ENCODE assay signal across 8 cellular contexts in genomic region chr1:148037850-148038461, GRCh38.
DNase-seq lines count a peak whose midpoint lies in the region; ATAC-seq, FAIRE-seq and TF ChIP-seq lines count a peak whose summit lies in the region.
"Not testable (repeated sequence)": the region's sequence is repeated elsewhere in the genome, so short reads cannot be mapped to it uniquely, and the experiment has no call there.

No MANE protein-coding gene starts in this region.

- not testable (repeated sequence) for H4K20me1 ChIP-seq in GM23248 (ENCODE audit: insufficient read depth); GM12878 (ENCODE audit: control insufficient read depth, insufficient read depth)

- not testable (repeated sequence) for H3K27me3 ChIP-seq in GM23248 (replicated peaks; ENCODE audit: insufficient read depth); GM12878 (replicated peaks in 1 of 2; ENCODE audit: control insufficient read depth in 2 of 2, insufficient read depth in 2 of 2, low read length in 1 of 2); thymus (ENCODE audit: control insufficient read depth, insufficient read depth)
- peaks cover 23% of the 10 kb centered on the region for H3K27me3 ChIP-seq in gastroesophageal sphincter

- H3K4me2 ChIP-seq in GM23248 (ENCODE audit: unreplicated experiment): peak overlapping the region; percentile 49
- H3K4me2 ChIP-seq in GM12878 (ENCODE audit: control insufficient read depth, insufficient read depth): peak overlapping the region; percentile 31; the same call in 1 of the 2 replicates

- not testable (repeated sequence) for TF ChIP-seq RAD21 in GM12878 (IDR thresholded peaks at IDR 0.05; ENCODE audit: insufficient read depth, low read depth, low read length)

- peak overlapping the region; percentile 97 for H3K27ac Mint-ChIP-seq in T-helper 2 cell treated with Interferon-gamma antibody and Interleukin-4, amounts not matched to agents 5 μg/mL and 100 μg/mL, for 36 hours
- H3K27ac Mint-ChIP-seq in nephron progenitor cell: peak overlapping the region; percentile 100

- peak; percentile 22 for ATAC-seq in GM18498 (IDR thresholded peaks at IDR 0.05; ENCODE audit: unreplicated experiment)
- ATAC-seq in HG03432 (IDR thresholded peaks at IDR 0.05; ENCODE audit: unreplicated experiment): peak; percentile 2
- peak; percentile 34 for ATAC-seq in GM12878
- peak; percentile 1 for ATAC-seq in gastroesophageal sphincter

- not testable (repeated sequence) for H3K36me3 ChIP-seq in GM23248 (ENCODE audit: low read depth); GM12878 (ENCODE audit: control insufficient read depth in 2 of 2, insufficient read depth in 2 of 2, low read length in 1 of 2); gastroesophageal sphincter; thymus (ENCODE audit: control insufficient read depth, insufficient read depth)

- H2AFZ ChIP-seq in GM23248: 0 out of 2 replicates have a peak overlapping the region, but pooled peaks have one; percentile 80
- not testable (repeated sequence) for H2AFZ ChIP-seq in GM12878 (ENCODE audit: control insufficient read depth, low read depth, low read length)

- BruUV-seq in GM12878 (replicated peaks; lab: Mats Ljungman, UMichigan): not testable (repeated sequence)

- not testable (repeated sequence) for FAIRE-seq in GM12878 (lab: Jason Lieb, UNC)

- not testable (repeated sequence) for H3K79me2 ChIP-seq in GM23248 (ENCODE audit: insufficient read depth); GM12878 (ENCODE audit: control insufficient read depth, insufficient read depth, low read length)

- RAD21 ChIA-PET in GM12878 (lab: Charles Lee; ENCODE audit: unreplicated experiment): not testable (repeated sequence)

- CTCF ChIA-PET in GM12878 (lab: Yijun Ruan, JAX): not testable (repeated sequence)

- intact Hi-C loops in GM12878 (cut with micrococcal nuclease; ENCODE audit: unreplicated experiment): not testable (repeated sequence)

- H3K4me3 Mint-ChIP-seq in T-helper 2 cell treated with Interferon-gamma antibody and Interleukin-4, amounts not matched to agents 5 μg/mL and 100 μg/mL, for 36 hours: peak overlapping the region; percentile 77
- peak overlapping the region; percentile 85 for H3K4me3 Mint-ChIP-seq in nephron progenitor cell

- not testable (repeated sequence) for H3K4me1 Mint-ChIP-seq in T-helper 2 cell treated with Interferon-gamma antibody and Interleukin-4, amounts not matched to agents 5 μg/mL and 100 μg/mL, for 36 hours (ENCODE audit: low read depth); nephron progenitor cell

- TF ChIP-seq CTCF in GM12878 (IDR thresholded peaks at IDR 0.05 in 2 of 3, conservative IDR thresholded peaks at IDR 0.05 in 1 of 3; ENCODE audit: control insufficient read depth in 2 of 3, extremely low read depth in 1 of 3, insufficient read depth in 1 of 3, low read depth in 3 of 3, low read length in 3 of 3); gastroesophageal sphincter (IDR thresholded peaks at IDR 0.05); nephron progenitor cell (IDR thresholded peaks at IDR 0.05): not testable (repeated sequence)

- not testable (repeated sequence) for TF ChIP-seq POLR2A in GM12878 (IDR thresholded peaks at IDR 0.05; ENCODE audit: low read depth, low read length); gastroesophageal sphincter (IDR thresholded peaks at IDR 0.05)

- in situ Hi-C loops in GM23248 (cut with MboI); GM12878 (cut with MboI): not testable (repeated sequence)

- H3F3A ChIP-seq in GM23248 (ENCODE audit: insufficient read depth): not testable (repeated sequence)

- POLR2A ChIA-PET in GM12878 (lab: Charles Lee): not testable (repeated sequence)

- not testable (repeated sequence) for H3K9me3 Mint-ChIP-seq in T-helper 2 cell treated with Interferon-gamma antibody and Interleukin-4, amounts not matched to agents 5 μg/mL and 100 μg/mL, for 36 hours; nephron progenitor cell

- peak overlapping the region; percentile 56; the same call in 1 of the 2 replicates for H3K27ac ChIP-seq in GM23248
- H3K27ac ChIP-seq in GM12878 (ENCODE audit: control insufficient read depth, insufficient read depth); thymus (ENCODE audit: low read depth): not testable (repeated sequence)
- H3K27ac ChIP-seq in gastroesophageal sphincter: peak overlapping the region in 2 of 4 donors; percentile 53 to 74

- 9 to 13% methylated on average over 5 to 7 of the region's 21 CpGs for WGBS in GM23248 (ENCODE audit: low coverage in 1 of 2, low lambda C conversion rate in 2 of 2, missing lambda C conversion rate in 2 of 2), 2 experiments
- 0% methylated on average over 5 of the region's 21 CpGs for WGBS in GM12878 (ENCODE audit: insufficient coverage, insufficient replicate concordance, low lambda C conversion rate, missing lambda C conversion rate)
- WGBS in gastroesophageal sphincter (ENCODE audit: low coverage in 1 of 2), 2 donors: 20% methylated on average over 4 of the region's 21 CpGs; no CpG with 5 or more reads in 1 of the 2 donors
- 9% methylated on average over 5 of the region's 21 CpGs for WGBS in thymus

- not testable (repeated sequence) for DNase-seq in GM23248; T-helper 2 cell treated with Interferon-gamma antibody and Interleukin-4, amounts not matched to agents 5 μg/mL and 100 μg/mL, for 36 hours (ENCODE audit: low spot score); GM12878 (ENCODE audit: low read depth, low spot score); nephron progenitor cell

- H3K27me3 Mint-ChIP-seq in T-helper 2 cell treated with Interferon-gamma antibody and Interleukin-4, amounts not matched to agents 5 μg/mL and 100 μg/mL, for 36 hours (ENCODE audit: low read depth): not testable (repeated sequence)
- peaks cover 19% of the 10 kb centered on the region for H3K27me3 Mint-ChIP-seq in nephron progenitor cell (ENCODE audit: low read depth, poor library complexity)

- peak overlapping the region; percentile 70 for H3K4me3 ChIP-seq in GM23248
- not testable (repeated sequence) for H3K4me3 ChIP-seq in GM12878
- peak overlapping the region; percentile 33 to 46 for H3K4me3 ChIP-seq in gastroesophageal sphincter
- peak overlapping the region; percentile 36 for H3K4me3 ChIP-seq in thymus (ENCODE audit: low read length)

- not testable (repeated sequence) for H3K36me3 Mint-ChIP-seq in T-helper 2 cell treated with Interferon-gamma antibody and Interleukin-4, amounts not matched to agents 5 μg/mL and 100 μg/mL, for 36 hours (ENCODE audit: low read depth); nephron progenitor cell (ENCODE audit: low read depth)

- TF ChIP-seq EP300 in GM12878 (IDR thresholded peaks at IDR 0.05; ENCODE audit: borderline replicate concordance in 1 of 2, control insufficient read depth in 1 of 2, low read depth in 2 of 2, low read length in 2 of 2); gastroesophageal sphincter (IDR thresholded peaks at IDR 0.05): not testable (repeated sequence)

- not testable (repeated sequence) for H3K4me1 ChIP-seq in GM23248 (ENCODE audit: insufficient read depth); GM12878 (ENCODE audit: control insufficient read depth, insufficient read depth, low read length); gastroesophageal sphincter; thymus (ENCODE audit: control insufficient read depth, insufficient read depth, low read length)

- not testable (repeated sequence) for H3K9me2 ChIP-seq in GM23248 (ENCODE audit: insufficient read depth)

- SMC1A ChIA-PET in GM12878 (lab: Charles Lee; ENCODE audit: uncharacterized antibody, unreplicated experiment): not testable (repeated sequence)

- not testable (repeated sequence) for H3K9me3 ChIP-seq in GM23248 (ENCODE audit: low read depth); GM12878 (replicated peaks; ENCODE audit: control insufficient read depth, insufficient read depth, low read length); gastroesophageal sphincter; thymus (ENCODE audit: control insufficient read depth)

- peak overlapping the region; percentile 81; the same call in 1 of the 2 replicates for H3K9ac ChIP-seq in GM23248
- H3K9ac ChIP-seq in GM12878 (ENCODE audit: control insufficient read depth, insufficient read depth, low read length): not testable (repeated sequence)
